Comparison of ENCODE assay signal across 23 cellular contexts in genomic region chr1:174794861-174795260, GRCh38.
"Had no signal": no experiment of that assay in that cellular context is flagged by ENCODE, and none has a peak within 500 bp of the region (broad histone marks: within the 10 kb centered on the region; RNA-seq: fewer than 3 reads in every experiment).

No MANE protein-coding gene starts in this region.

- H3K27ac Mint-ChIP-seq: activated CD4-positive, alpha-beta memory T cell treated with anti-CD3 and anti-CD28 coated beads, Interleukin-2, amount 10 ng/mL, durations not matched to agents 7 days and 5 days; activated naive CD8-positive, alpha-beta T cell treated with anti-CD3 and anti-CD28 coated beads, Interleukin-2, amount 10 ng/mL, durations not matched to agents 7 days and 5 days; activated T-cell treated with anti-CD3 and anti-CD28 coated beads, Interleukin-2, amount 50 U/mL, for 24 hours; activated T-helper 2 cell treated with anti-CD3 and anti-CD28 coated beads, Interferon-gamma antibody, Interleukin-2, Interleukin-4, amounts not matched to agents 10 μg/mL and 5 μg/mL and 100 μg/mL, durations not matched to agents 14 hours and 24 hours and 36 hours; immature natural killer cell; WTC11 had no signal

- H3K36me3 Mint-ChIP-seq: activated naive CD8-positive, alpha-beta T cell treated with anti-CD3 and anti-CD28 coated beads, Interleukin-2, amount 10 ng/mL, durations not matched to agents 7 days and 5 days; immature natural killer cell; naive B cell; WTC11 had no signal

- H3K36me3 ChIP-seq: esophagus squamous epithelium, left ventricle myocardium inferior, prostate gland, right atrium auricular region, tibial nerve had no signal

- H3K27me3 Mint-ChIP-seq: activated CD4-positive, alpha-beta memory T cell treated with anti-CD3 and anti-CD28 coated beads, Interleukin-2, amount 10 ng/mL, durations not matched to agents 7 days and 5 days; activated naive CD8-positive, alpha-beta T cell treated with anti-CD3 and anti-CD28 coated beads, Interleukin-2, amount 10 ng/mL, durations not matched to agents 7 days and 5 days; activated T-cell treated with anti-CD3 and anti-CD28 coated beads, Interleukin-2, amount 50 U/mL, for 24 hours; naive B cell had no signal

- H3K4me3 ChIP-seq: esophagus squamous epithelium, left ventricle myocardium inferior, prostate gland, right atrium auricular region, tibial nerve had no signal

- H3K27me3 ChIP-seq: esophagus squamous epithelium, right atrium auricular region, tibial nerve had no signal

- H3K4me1 Mint-ChIP-seq: neural crest cell had no signal

- ATAC-seq: stimulated activated naive CD8-positive, alpha-beta T cell treated with anti-CD3 and anti-CD28 coated beads, Interleukin-15, Interleukin-2, amounts not matched to agents 100 U/mL and 50 U/mL, for 24 hours; WTC11 had no signal

- H3K27ac ChIP-seq: esophagus squamous epithelium, left ventricle myocardium inferior, prostate gland, right atrium auricular region, tibial nerve had no signal

- H3K9me3 Mint-ChIP-seq: activated CD4-positive, alpha-beta memory T cell treated with anti-CD3 and anti-CD28 coated beads, Interleukin-2, amount 10 ng/mL, durations not matched to agents 7 days and 5 days; activated naive CD8-positive, alpha-beta T cell treated with anti-CD3 and anti-CD28 coated beads, Interleukin-2, amount 10 ng/mL, durations not matched to agents 7 days and 5 days; activated T-cell treated with anti-CD3 and anti-CD28 coated beads, Interleukin-2, amount 50 U/mL, for 24 hours; activated T-helper 2 cell treated with anti-CD3 and anti-CD28 coated beads, Interferon-gamma antibody, Interleukin-2, Interleukin-4, amounts not matched to agents 10 μg/mL and 5 μg/mL and 100 μg/mL, durations not matched to agents 14 hours and 24 hours and 36 hours; immature natural killer cell; naive B cell; neural crest cell; WTC11 had no signal

- H3K4me3 Mint-ChIP-seq: activated CD4-positive, alpha-beta memory T cell treated with anti-CD3 and anti-CD28 coated beads, Interleukin-2, amount 10 ng/mL, durations not matched to agents 7 days and 5 days; activated naive CD8-positive, alpha-beta T cell treated with anti-CD3 and anti-CD28 coated beads, Interleukin-2, amount 10 ng/mL, durations not matched to agents 7 days and 5 days; activated T-cell treated with anti-CD3 and anti-CD28 coated beads, Interleukin-2, amount 50 U/mL, for 24 hours; immature natural killer cell; naive B cell; neural crest cell; WTC11 had no signal

- H3K9me3 ChIP-seq: esophagus squamous epithelium, left ventricle myocardium inferior, prostate gland, right atrium auricular region, tibial nerve had no signal

- H3K4me1 ChIP-seq: prostate gland had no signal

- DNase-seq: activated CD4-positive, alpha-beta memory T cell treated with anti-CD3 and anti-CD28 coated beads, Interleukin-2, amount 10 ng/mL, durations not matched to agents 7 days and 5 days; activated CD4-positive, alpha-beta T cell treated with anti-CD3 and anti-CD28 coated beads for 4 hours; activated naive CD4-positive, alpha-beta T cell treated with Interleukin-2 at 50 U/mL for 16 hours; activated naive CD8-positive, alpha-beta T cell treated with anti-CD3 and anti-CD28 coated beads, Interleukin-2, amount 10 ng/mL, durations not matched to agents 7 days and 5 days; activated T-cell treated with anti-CD3 and anti-CD28 coated beads, Interleukin-2, amount 50 U/mL, for 24 hours; amygdala; dermis blood vessel endothelial cell; effector memory CD4-positive, alpha-beta T cell; esophagus squamous epithelium; immature natural killer cell; kidney glomerular epithelial cell; left ventricle myocardium inferior; mammary epithelial cell; naive B cell; stimulated activated CD4-positive, alpha-beta T cell treated with anti-CD3 and anti-CD28 coated beads, Interleukin-2, amount 100 ng/mL, for 24 hours; stimulated activated naive CD8-positive, alpha-beta T cell treated with anti-CD3 and anti-CD28 coated beads, Interleukin-15, Interleukin-2, amounts not matched to agents 100 U/mL and 50 U/mL, for 24 hours; substantia nigra had no signal
